Comparison of ENCODE assay signal across 14 cellular contexts in the genomic region with DNA sequence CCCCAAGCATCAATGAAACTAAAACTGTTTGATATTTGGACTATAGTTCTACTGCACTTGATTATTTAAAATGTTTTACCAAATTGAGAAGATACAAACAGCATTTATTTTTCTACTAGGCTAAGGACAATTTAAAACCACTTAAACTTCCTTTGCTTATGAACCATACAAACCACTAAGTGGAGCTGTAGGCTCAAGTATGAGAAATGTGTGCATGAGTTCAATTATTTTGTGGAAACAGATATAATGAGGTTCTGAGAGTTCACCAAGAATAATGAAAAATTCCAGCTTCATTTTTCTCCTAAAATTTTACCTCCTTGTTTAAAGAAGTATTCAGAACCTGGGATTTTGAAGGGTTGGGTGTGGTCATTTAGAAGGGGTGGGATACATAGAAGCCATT.
A peak's percentile ranks its signal among the peaks of the same experiment; 100 is the strongest.
DNase-seq lines count a peak whose midpoint lies in the region; ATAC-seq, FAIRE-seq and TF ChIP-seq lines count a peak whose summit lies in the region.
"Had no signal": no experiment of that assay in that cellular context is flagged by ENCODE, and none has a peak within 500 bp of the region (broad histone marks: within the 10 kb centered on the region; RNA-seq: fewer than 3 reads in every experiment).

No MANE protein-coding gene starts in this region.

- H3K79me2 ChIP-seq in GM12878 (ENCODE audit: control insufficient read depth, insufficient read depth, low read length) = no peaks in the 10 kb centered on the region

- TF ChIP-seq RAD21 in GM12878 (IDR thresholded peaks at IDR 0.05; ENCODE audit: insufficient read depth, low read depth, low read length) = peak; percentile 38; the same call in 1 of the 2 replicates

- H3K27me3 ChIP-seq in GM12878 (replicated peaks in 1 of 2; ENCODE audit: control insufficient read depth in 2 of 2, insufficient read depth in 2 of 2, low read length in 1 of 2) (no peaks in the 10 kb centered on the region), prostate gland (replicated peaks; ENCODE audit: insufficient read depth) (no peaks in the 10 kb centered on the region)
- H3K27me3 ChIP-seq in effector memory CD4-positive, alpha-beta T cell (replicated peaks; ENCODE audit: control insufficient read depth, insufficient read depth, low read length, poor library complexity, severe bottlenecking) = no peaks in the 10 kb centered on the region

- no peak for TF ChIP-seq POLR2A in GM12878 (IDR thresholded peaks at IDR 0.05; ENCODE audit: low read depth, low read length)
- TF ChIP-seq POLR2A in prostate gland (IDR thresholded peaks at IDR 0.05) = no peak

- DNase-seq in Jurkat, Clone E6-1 (ENCODE audit: low read depth, low spot score) = peak; percentile 5
- DNase-seq in GM12878 (ENCODE audit: low read depth, low spot score) = no peak
- DNase-seq in left kidney (ENCODE audit: low read depth, low spot score) = peak; percentile 18
- DNase-seq in effector memory CD4-positive, alpha-beta T cell = no peak
- DNase-seq in prostate gland (ENCODE audit: low spot score) = no peak
- DNase-seq in HK-2 (ENCODE audit: unreplicated experiment) = no peak
- DNase-seq in stimulated activated CD4-positive, alpha-beta T cell treated with anti-CD3 and anti-CD28 coated beads, Interleukin-15, amount 100 ng/mL, for 24 hours = no peak
- DNase-seq: activated CD4-positive, alpha-beta T cell treated with anti-CD3 and anti-CD28 coated beads, Interleukin-2, amount 50 U/mL, for 4 hours; NCI-H226; stimulated activated CD8-positive, alpha-beta memory T cell treated with anti-CD3 and anti-CD28 coated beads, Interleukin-4, amount 100 ng/mL, for 48 hours had no signal

- SMC1A ChIA-PET in GM12878 (lab: Charles Lee; ENCODE audit: uncharacterized antibody, unreplicated experiment) = no interaction called here

- RAD21 ChIA-PET in GM12878 (lab: Charles Lee; ENCODE audit: unreplicated experiment) = no interaction called here

- no peak for ATAC-seq in GM12878
- ATAC-seq: activated naive CD4-positive, alpha-beta T cell treated with anti-CD3 and anti-CD28 coated beads, Interleukin-2, amount 50 U/mL, for 72 hours had no signal

- in situ Hi-C loops in GM12878 (cut with MboI) = no loop called here

- POLR2A ChIA-PET in GM12878 (lab: Charles Lee) = no interaction called here

- H3K4me1 ChIP-seq in GM12878 (ENCODE audit: control insufficient read depth, insufficient read depth, low read length) = no peaks in the 10 kb centered on the region
- H3K4me1 ChIP-seq in effector memory CD4-positive, alpha-beta T cell (ENCODE audit: control insufficient read depth, insufficient read depth, low read length, poor library complexity, severe bottlenecking) = no peaks in the 10 kb centered on the region
- H3K4me1 ChIP-seq in prostate gland (replicated peaks) = no peaks in the 10 kb centered on the region

- CTCF ChIA-PET in GM12878 (lab: Yijun Ruan, JAX) = no interaction called here

- no peak for TF ChIP-seq EP300 in GM12878 (IDR thresholded peaks at IDR 0.05; ENCODE audit: borderline replicate concordance in 1 of 2, control insufficient read depth in 1 of 2, low read depth in 2 of 2, low read length in 2 of 2)

- no peaks in the 10 kb centered on the region for H3K9me3 ChIP-seq in GM12878 (replicated peaks; ENCODE audit: control insufficient read depth, insufficient read depth, low read length)
- H3K9me3 ChIP-seq in effector memory CD4-positive, alpha-beta T cell (ENCODE audit: control insufficient read depth, low read length) = no peaks in the 10 kb centered on the region
- no peaks in the 10 kb centered on the region for H3K9me3 ChIP-seq in prostate gland

- BruUV-seq in GM12878 (replicated peaks; lab: Mats Ljungman, UMichigan) = no TSS peak

- peak; percentile 38 for TF ChIP-seq CTCF in 22Rv1 (IDR thresholded peaks at IDR 0.05)
- no peak; a peak in 1 of 6 replicates for TF ChIP-seq CTCF in GM12878 (IDR thresholded peaks at IDR 0.05 in 2 of 3, conservative IDR thresholded peaks at IDR 0.05 in 1 of 3; ENCODE audit: control insufficient read depth in 2 of 3, extremely low read depth in 1 of 3, insufficient read depth in 1 of 3, low read depth in 3 of 3, low read length in 3 of 3)
- TF ChIP-seq CTCF in prostate gland (IDR thresholded peaks at IDR 0.05) = peak in 2 of 4 experiments; percentile 36 to 37

- H3K9ac ChIP-seq in GM12878 (ENCODE audit: control insufficient read depth, insufficient read depth, low read length) = no peak overlapping the region

- no peaks in the 10 kb centered on the region for H3K36me3 ChIP-seq in GM12878 (ENCODE audit: control insufficient read depth in 2 of 2, insufficient read depth in 2 of 2, low read length in 1 of 2)
- no peaks in the 10 kb centered on the region for H3K36me3 ChIP-seq in effector memory CD4-positive, alpha-beta T cell (ENCODE audit: control insufficient read depth, insufficient read depth, low read length)
- no peaks in the 10 kb centered on the region for H3K36me3 ChIP-seq in prostate gland

- no peak overlapping the region for H3K4me3 ChIP-seq in Jurkat, Clone E6-1 (ENCODE audit: low read length)
- H3K4me3 ChIP-seq in GM12878 (no peak overlapping the region), prostate gland (no peak overlapping the region)
- no peak overlapping the region for H3K4me3 ChIP-seq in effector memory CD4-positive, alpha-beta T cell (ENCODE audit: insufficient read depth, low read depth, low read length, poor library complexity, severe bottlenecking)
- H3K4me3 ChIP-seq: lung had no signal

- H2AFZ ChIP-seq in GM12878 (ENCODE audit: control insufficient read depth, low read depth, low read length) = no peak overlapping the region

- no peaks in the 10 kb centered on the region for H4K20me1 ChIP-seq in GM12878 (ENCODE audit: control insufficient read depth, insufficient read depth)

- H3K27ac ChIP-seq in 22Rv1 (no peak overlapping the region), GM12878 (ENCODE audit: control insufficient read depth, insufficient read depth) (no peak overlapping the region), prostate gland (no peak overlapping the region)
- no peak overlapping the region for H3K27ac ChIP-seq in effector memory CD4-positive, alpha-beta T cell (ENCODE audit: insufficient read depth, low read length, poor library complexity, severe bottlenecking)
- H3K27ac ChIP-seq: epithelial cell of prostate had no signal

- H3K4me2 ChIP-seq in GM12878 (ENCODE audit: control insufficient read depth, insufficient read depth) = no peak overlapping the region

- intact Hi-C loops in GM12878 (cut with micrococcal nuclease; ENCODE audit: unreplicated experiment) (loop anchor here (5.0 kb wide), 1 partner anchor 422 kb away; no protein-coding TSS in a partner anchor), prostate gland (cut with DNase I) (no loop called here)

- FAIRE-seq in GM12878 (lab: Jason Lieb, UNC) = no peak

TF ChIP-seq in GM12878, 131 proteins besides CTCF, POLR2A, EP300 and RAD21 (continues in another document):
- TF ChIP-seq NR2C2 (IDR thresholded peaks at IDR 0.05; ENCODE audit: borderline replicate concordance, control insufficient read depth, insufficient read length, low read depth) = no peak
- TF ChIP-seq CEBPB (IDR thresholded peaks at IDR 0.05; ENCODE audit: borderline replicate concordance in 1 of 2, low read depth in 2 of 2, low read length in 2 of 2) = no peak
- TF ChIP-seq BHLHE40 (IDR thresholded peaks at IDR 0.05; ENCODE audit: borderline replicate concordance in 1 of 2, low read depth in 2 of 2, low read length in 1 of 2) = no peak
- no peak for TF ChIP-seq SMC3 (IDR thresholded peaks at IDR 0.05; ENCODE audit: borderline replicate concordance, low read length)
- no peak for TF ChIP-seq SMAD5 (IDR thresholded peaks at IDR 0.05; ENCODE audit: low read depth)
- TF ChIP-seq BRCA1 (IDR thresholded peaks at IDR 0.05; ENCODE audit: low read depth, low read length) = no peak
- no peak for TF ChIP-seq DPF2 (IDR thresholded peaks at IDR 0.05)
- no peak for TF ChIP-seq MYB (IDR thresholded peaks at IDR 0.05; ENCODE audit: borderline replicate concordance, low read depth, low read length)
- no peak for TF ChIP-seq CHD4 (IDR thresholded peaks at IDR 0.05)
- TF ChIP-seq, protein P1, sequence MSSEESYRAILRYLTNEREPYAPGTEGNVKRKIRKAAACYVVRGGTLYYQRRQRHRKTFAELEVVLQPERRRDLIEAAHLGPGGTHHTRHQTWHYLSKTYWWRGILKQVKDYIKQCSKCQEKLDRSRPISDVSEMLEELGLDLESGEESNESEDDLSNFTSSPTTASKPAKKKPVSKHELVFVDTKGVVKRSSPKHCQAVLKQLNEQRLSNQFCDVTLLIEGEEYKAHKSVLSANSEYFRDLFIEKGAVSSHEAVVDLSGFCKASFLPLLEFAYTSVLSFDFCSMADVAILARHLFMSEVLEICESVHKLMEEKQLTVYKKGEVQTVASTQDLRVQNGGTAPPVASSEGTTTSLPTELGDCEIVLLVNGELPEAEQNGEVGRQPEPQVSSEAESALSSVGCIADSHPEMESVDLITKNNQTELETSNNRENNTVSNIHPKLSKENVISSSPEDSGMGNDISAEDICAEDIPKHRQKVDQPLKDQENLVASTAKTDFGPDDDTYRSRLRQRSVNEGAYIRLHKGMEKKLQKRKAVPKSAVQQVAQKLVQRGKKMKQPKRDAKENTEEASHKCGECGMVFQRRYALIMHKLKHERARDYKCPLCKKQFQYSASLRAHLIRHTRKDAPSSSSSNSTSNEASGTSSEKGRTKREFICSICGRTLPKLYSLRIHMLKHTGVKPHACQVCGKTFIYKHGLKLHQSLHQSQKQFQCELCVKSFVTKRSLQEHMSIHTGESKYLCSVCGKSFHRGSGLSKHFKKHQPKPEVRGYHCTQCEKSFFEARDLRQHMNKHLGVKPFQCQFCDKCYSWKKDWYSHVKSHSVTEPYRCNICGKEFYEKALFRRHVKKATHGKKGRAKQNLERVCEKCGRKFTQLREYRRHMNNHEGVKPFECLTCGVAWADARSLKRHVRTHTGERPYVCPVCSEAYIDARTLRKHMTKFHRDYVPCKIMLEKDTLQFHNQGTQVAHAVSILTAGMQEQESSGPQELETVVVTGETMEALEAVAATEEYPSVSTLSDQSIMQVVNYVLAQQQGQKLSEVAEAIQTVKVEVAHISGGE (CRISPR knock-in tag; IDR thresholded peaks at IDR 0.05) = no peak
- TF ChIP-seq RBBP5 (conservative IDR thresholded peaks at IDR 0.05) = no peak
- no peak for TF ChIP-seq PML (IDR thresholded peaks at IDR 0.05; ENCODE audit: low read length)
- TF ChIP-seq ZNF274 (IDR thresholded peaks at IDR 0.05; ENCODE audit: insufficient read depth, insufficient read length) = no peak
- TF ChIP-seq FOXM1 (IDR thresholded peaks at IDR 0.05; ENCODE audit: low read depth, low read length) = no peak
- no peak for TF ChIP-seq SP1 (IDR thresholded peaks at IDR 0.05; ENCODE audit: low read depth, low read length)
- no peak for TF ChIP-seq SIN3A (IDR thresholded peaks at IDR 0.05; ENCODE audit: low read depth, low read length)

Comparison
In these comparisons a context has a peak if more than half of its experiments do, and no peak if none do; other contexts are left out.
1. DNase-seq: peak in Jurkat, Clone E6-1 (single experiment) and left kidney (single experiment); none in GM12878 (single experiment), effector memory CD4-positive, alpha-beta T cell (0 of 3), prostate gland (single experiment), HK-2 (single experiment) and stimulated activated CD4-positive, alpha-beta T cell treated with anti-CD3 and anti-CD28 coated beads, Interleukin-15, amount 100 ng/mL, for 24 hours (single experiment).